Comparison of ENCODE assay signal across 30 cellular contexts in the genomic region with DNA sequence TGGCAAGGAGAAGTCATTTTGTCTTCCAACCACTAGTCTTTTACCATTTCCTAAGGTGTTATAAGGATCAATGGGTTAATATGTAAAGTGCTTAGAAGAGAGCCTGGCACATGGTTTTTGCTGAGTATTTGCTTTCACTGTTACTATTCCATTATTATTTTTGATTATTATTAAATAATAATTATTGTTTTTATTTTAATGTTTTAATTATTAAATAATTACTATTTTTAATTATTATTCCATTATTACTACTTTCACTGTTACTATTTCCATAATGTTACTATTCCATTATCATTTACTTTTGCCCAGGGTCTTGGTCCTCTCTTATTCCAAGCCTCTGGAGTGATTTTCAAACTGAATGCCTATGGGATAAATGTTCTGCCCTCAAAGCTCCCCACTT.
"Had no signal": no experiment of that assay in that cellular context is flagged by ENCODE, and none has a peak within 500 bp of the region (broad histone marks: within the 10 kb centered on the region; RNA-seq: fewer than 3 reads in every experiment).

No MANE protein-coding gene starts in this region.

- H3K4me3 Mint-ChIP-seq: natural killer cell; nephron; neural progenitor cell; stimulated activated memory B cell treated with anti-CD40 and anti-IgM and Interleukin-4, amounts not matched to agents 10 μg/mL and 1 μg/mL and 100 μg/mL, for 72 hours; stimulated activated naive CD8-positive, alpha-beta T cell treated with anti-CD3 and anti-CD28 coated beads, Interleukin-15, amount 100 ng/mL, for 72 hours had no signal

- H3K9me3 Mint-ChIP-seq: natural killer cell; nephron; neural progenitor cell; stimulated activated memory B cell treated with anti-CD40 and anti-IgM and Interleukin-4, amounts not matched to agents 10 μg/mL and 1 μg/mL and 100 μg/mL, for 72 hours; stimulated activated naive CD8-positive, alpha-beta T cell treated with anti-CD3 and anti-CD28 coated beads, Interleukin-15, amount 100 ng/mL, for 72 hours had no signal

- H3K27ac Mint-ChIP-seq: natural killer cell; nephron; neural progenitor cell; progenitor cell of endocrine pancreas; stimulated activated memory B cell treated with anti-CD40 and anti-IgM and Interleukin-4, amounts not matched to agents 10 μg/mL and 1 μg/mL and 100 μg/mL, for 72 hours had no signal

- H3K36me3 ChIP-seq: ovary had no signal

- DNase-seq: natural killer cell; occipital lobe; ovary; posterior cingulate gyrus; psoas muscle; right cardiac atrium; right lobe of liver; sigmoid colon; small intestine; stimulated activated CD4-positive, alpha-beta T cell treated with anti-CD3 and anti-CD28 coated beads, Interleukin-15, amount 100 ng/mL, for 24 hours; stimulated activated CD4-positive, alpha-beta T cell treated with anti-CD3 and anti-CD28 coated beads, Interleukin-2, amount 100 ng/mL, for 24 hours; stimulated activated CD4-positive, alpha-beta T cell treated with anti-CD3 and anti-CD28 coated beads, Interleukin-4, amount 100 ng/mL, for 1 hour; stimulated activated CD4-positive, alpha-beta T cell treated with anti-CD3 and anti-CD28 coated beads, Interleukin-4, amount 100 ng/mL, for 4 hours; stimulated activated CD8-positive, alpha-beta memory T cell treated with anti-CD3 and anti-CD28 coated beads, Interleukin-4, amount 100 ng/mL, for 48 hours; stimulated activated naive CD4-positive, alpha-beta T cell; stimulated activated naive CD8-positive, alpha-beta T cell treated with anti-CD3 and anti-CD28 coated beads, Interleukin-15, amount 100 ng/mL, for 72 hours; stimulated activated naive CD8-positive, alpha-beta T cell treated with anti-CD3 and anti-CD28 coated beads, Interleukin-15, Interleukin-2, amounts not matched to agents 100 U/mL and 50 U/mL, for 24 hours; substantia nigra; testis; tibial artery; transverse colon; upper lobe of left lung had no signal

- H3K9me3 ChIP-seq: ovary, psoas muscle, right lobe of liver, sigmoid colon, suprapubic skin, testis, tibial artery, transverse colon, upper lobe of left lung, vagina had no signal

- H3K4me1 Mint-ChIP-seq: neural progenitor cell; stimulated activated naive CD8-positive, alpha-beta T cell treated with anti-CD3 and anti-CD28 coated beads, Interleukin-15, amount 100 ng/mL, for 72 hours had no signal

- FAIRE-seq: small intestine, urothelium cell line had no signal

- H3K4me3 ChIP-seq: neural progenitor cell, ovary, psoas muscle, right lobe of liver, sigmoid colon, suprapubic skin, testis, tibial artery, transverse colon, upper lobe of left lung, vagina had no signal

- H3K27ac ChIP-seq: neural progenitor cell, ovary, parathyroid adenoma, psoas muscle, right lobe of liver, sigmoid colon, suprapubic skin, testis, tibial artery, transverse colon, upper lobe of left lung, vagina had no signal

- H3K27me3 Mint-ChIP-seq: progenitor cell of endocrine pancreas; stimulated activated naive CD8-positive, alpha-beta T cell treated with anti-CD3 and anti-CD28 coated beads, Interleukin-15, amount 100 ng/mL, for 72 hours had no signal

- H3K36me3 Mint-ChIP-seq: natural killer cell; stimulated activated memory B cell treated with anti-CD40 and anti-IgM and Interleukin-4, amounts not matched to agents 10 μg/mL and 1 μg/mL and 100 μg/mL, for 72 hours had no signal

- H3K27me3 ChIP-seq: neural progenitor cell, ovary, right lobe of liver, sigmoid colon, suprapubic skin, testis, tibial artery, transverse colon, upper lobe of left lung, vagina had no signal

- H3K4me1 ChIP-seq: neural progenitor cell, parathyroid adenoma, psoas muscle, right lobe of liver, sigmoid colon, suprapubic skin, testis, tibial artery, transverse colon, upper lobe of left lung, vagina had no signal

- H3K9ac ChIP-seq: neural progenitor cell, parathyroid adenoma had no signal
